ENCODE assay signal across 25 cellular contexts in genomic region chr13:71493189-71493588, GRCh38.
"Had no signal": no experiment of that assay in that cellular context is flagged by ENCODE, and none has a peak within 500 bp of the region (broad histone marks: within the 10 kb centered on the region; RNA-seq: fewer than 3 reads in every experiment).

No MANE protein-coding gene starts in this region.

- H3K9me3 ChIP-seq: esophagus muscularis mucosa, gastroesophageal sphincter, left lung, psoas muscle, suprapubic skin, transverse colon, upper lobe of right lung, uterus had no signal

- H3K4me3 ChIP-seq: esophagus muscularis mucosa, gastroesophageal sphincter, heart left ventricle, left lung, psoas muscle, skin epidermis, spleen, suprapubic skin, transverse colon, upper lobe of right lung, uterus had no signal

- H3K4me1 ChIP-seq: esophagus muscularis mucosa, foreskin keratinocyte, gastroesophageal sphincter, left lung, psoas muscle, spleen, suprapubic skin, transverse colon, upper lobe of right lung, uterus had no signal

- H3K27me3 ChIP-seq: esophagus muscularis mucosa, foreskin keratinocyte, gastroesophageal sphincter, heart left ventricle, left lung, spleen, suprapubic skin, transverse colon, upper lobe of right lung, uterus had no signal

- H3K36me3 ChIP-seq: esophagus muscularis mucosa, gastroesophageal sphincter, left lung, suprapubic skin, transverse colon, upper lobe of right lung, uterus had no signal

- DNase-seq: cortex of kidney; foreskin keratinocyte; heart left ventricle; hippocampal formation; left cardiac atrium; left lung; mammary epithelial cell; mesendoderm; midbrain; naive thymus-derived CD4-positive, alpha-beta T cell; nucleus accumbens; posterior cingulate gyrus; psoas muscle; right cardiac atrium; spleen; stimulated activated CD4-positive, alpha-beta T cell treated with anti-CD3 and anti-CD28 coated beads, Interleukin-4, amount 100 ng/mL, for 4 hours; stimulated activated naive B cell treated with anti-CD40 and anti-IgM and Interleukin-4, amounts not matched to agents 10 μg/mL and 1 μg/mL and 100 μg/mL, for 72 hours; stimulated activated naive CD8-positive, alpha-beta T cell treated with anti-CD3 and anti-CD28 coated beads, Interleukin-15, amount 100 ng/mL, for 72 hours; transverse colon; upper lobe of right lung; uterus had no signal

- ATAC-seq: foreskin keratinocyte; gastroesophageal sphincter; heart left ventricle; left cardiac atrium; left lung; naive thymus-derived CD4-positive, alpha-beta T cell; psoas muscle; right cardiac atrium; stimulated activated naive B cell treated with anti-CD40 and anti-IgM and Interleukin-4, amounts not matched to agents 10 μg/mL and 1 μg/mL and 100 μg/mL, for 72 hours; stimulated activated naive CD8-positive, alpha-beta T cell treated with anti-CD3 and anti-CD28 coated beads, Interleukin-15, amount 100 ng/mL, for 72 hours; upper lobe of right lung had no signal

- H3K27ac ChIP-seq: esophagus muscularis mucosa, foreskin keratinocyte, gastroesophageal sphincter, heart left ventricle, left lung, psoas muscle, skin epidermis, spleen, suprapubic skin, transverse colon, upper lobe of right lung, uterus had no signal
